In genomic region chr21:42969193-42969600, GRCh38 we compare ENCODE assay signal across 1 cellular context.
TF ChIP-seq lines count a peak whose summit lies in the region.

No MANE protein-coding gene starts in this region.

TF ChIP-seq in HEK293, 187 proteins besides CTCF, POLR2A, EP300 and RAD21 (continued from another document):
- no peak for TF ChIP-seq ZBTB11 (tag by site-specific recombination; conservative IDR thresholded peaks at IDR 0.05; ENCODE audit: low read depth)
